In the genomic region with DNA sequence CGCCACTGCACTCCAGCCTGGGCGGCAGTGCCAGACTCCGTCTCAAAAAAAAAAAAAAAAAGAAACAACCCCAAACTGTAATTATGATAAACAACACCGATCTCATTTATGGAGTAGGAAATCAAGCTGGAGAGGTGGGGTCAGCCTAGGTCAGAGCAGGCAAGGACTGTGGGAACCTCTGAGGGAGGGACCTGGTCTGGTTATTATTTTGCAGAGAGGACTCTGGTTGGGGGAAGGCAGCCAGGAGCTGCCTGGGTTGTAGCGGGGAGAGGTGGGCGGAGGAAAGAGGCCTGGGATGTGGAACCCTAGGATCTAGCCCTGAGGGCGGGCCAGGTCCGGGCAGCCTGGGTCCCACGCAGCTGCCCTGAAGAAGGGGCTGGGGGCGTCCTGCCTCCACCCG, we compare ENCODE assay signal across 8 cellular contexts. TPM values are rescaled to one million over a fixed set of nuclear protein-coding genes. Genes with fewer than 3 reads are reported as not detected.
A peak's percentile ranks its signal among the peaks of the same experiment; 100 is the strongest.
DNase-seq lines count a peak whose midpoint lies in the region; ATAC-seq and TF ChIP-seq lines count a peak whose summit lies in the region.

No MANE protein-coding gene starts in this region.

- BruUV-seq in mammary epithelial cell (replicated peaks; lab: Mats Ljungman, UMichigan): no TSS peak

- H3K27ac ChIP-seq in mammary epithelial cell (ENCODE audit: insufficient read depth, low read depth, low read length): no peak overlapping the region
- peak overlapping the region; percentile 2 to 41 for H3K27ac ChIP-seq in lung (ENCODE audit: low read depth in 1 of 2, low read length in 1 of 2)

- CTCF ChIA-PET in mammary epithelial cell (lab: Charles Lee; ENCODE audit: low non-redundant PET): no interaction called here

- no peaks in the 10 kb centered on the region for H3K9me3 Mint-ChIP-seq in type B pancreatic cell

- H3K27me3 Mint-ChIP-seq in type B pancreatic cell: peaks cover 12% of the 10 kb centered on the region

- in situ Hi-C loops in mammary epithelial cell (cut with MboI; ENCODE audit: low sequenced_read_pairs in 2 of 2): no loop called here

- H3K79me2 ChIP-seq in mammary epithelial cell (ENCODE audit: insufficient read depth, low read length): no peaks in the 10 kb centered on the region

- dilution Hi-C loops in mammary epithelial cell (cut with HindIII; ENCODE audit: low sequenced_read_pairs): loop anchor here (5.0 kb wide), 4 partner anchors 37 to 97 kb away; partner anchors contain the start of gene RNF151

- no peaks in the 10 kb centered on the region for H3K27me3 ChIP-seq in mammary epithelial cell (ENCODE audit: insufficient read depth, low read length)
- H3K27me3 ChIP-seq in lung (ENCODE audit: control insufficient read depth, insufficient read depth): no peaks in the 10 kb centered on the region

- H3K9me3 ChIP-seq in mammary epithelial cell (replicated peaks; ENCODE audit: insufficient read depth, low read length) (no peaks in the 10 kb centered on the region), lung (ENCODE audit: control insufficient read depth in 2 of 2, insufficient read depth in 1 of 2, low read length in 1 of 2) (no peaks in the 10 kb centered on the region)

- ATAC-seq in GM18505 (IDR thresholded peaks at IDR 0.05; ENCODE audit: unreplicated experiment) (peak; percentile 8), lung (ENCODE audit: insufficient read depth, low FRiP score) (peak; percentile 30), GM21737 (IDR thresholded peaks at IDR 0.05; ENCODE audit: unreplicated experiment) (no peak)

- no peaks in the 10 kb centered on the region for H3K36me3 Mint-ChIP-seq in type B pancreatic cell

- H3K27ac Mint-ChIP-seq in type B pancreatic cell: peak overlapping the region; percentile 48

- no peak overlapping the region for H3K9ac ChIP-seq in mammary epithelial cell (ENCODE audit: insufficient read depth, low read length)

- H4K20me1 ChIP-seq in mammary epithelial cell (ENCODE audit: insufficient read depth, low read length): no peaks in the 10 kb centered on the region

- DNase-seq in AG08395 (ENCODE audit: low spot score) (peak; percentile 59), NCI-H2196 (lab: John Stamatoyannopoulos, UW; ENCODE audit: unreplicated experiment) (peak; percentile 53), mammary epithelial cell (no peak), lung (ENCODE audit: low spot score) (no peak), type B pancreatic cell (ENCODE audit: extremely low spot score, unreplicated experiment) (no peak), LoVo (ENCODE audit: low spot score) (no peak)

- H2AFZ ChIP-seq in mammary epithelial cell (ENCODE audit: low read depth, low read length): peak overlapping the region; percentile 92

- WGBS in mammary epithelial cell (ENCODE audit: low coverage, missing lambda C conversion rate): 40% methylated on average over 2 of the region's 11 CpGs
- WGBS in lung, 2 donors: 13 to 17% methylated on average over 11 of the region's 11 CpGs

- no peak for TF ChIP-seq POLR2A in GM18505 (IDR thresholded peaks at IDR 0.05; ENCODE audit: borderline replicate concordance, extremely low read depth, insufficient read depth, insufficient read length)

- peaks cover 6% of the 10 kb centered on the region for H3K4me1 ChIP-seq in mammary epithelial cell (ENCODE audit: insufficient read depth, low read length)
- H3K4me1 ChIP-seq in lung (ENCODE audit: control insufficient read depth in 2 of 2, insufficient read depth in 2 of 2, low read length in 2 of 2): no peaks in the 10 kb centered on the region

- H3K4me3 Mint-ChIP-seq in type B pancreatic cell: peak overlapping the region; percentile 81

- intact Hi-C loops in mammary epithelial cell (cut with micrococcal nuclease): loop anchor here (1.0 to 2.0 kb wide), 2 partner anchors 58 to 66 kb away; no protein-coding TSS in a partner anchor

- H3K4me1 Mint-ChIP-seq in type B pancreatic cell (ENCODE audit: unreplicated experiment): peaks cover 4% of the 10 kb centered on the region

- H3K4me2 ChIP-seq in mammary epithelial cell (ENCODE audit: insufficient read depth, low read depth, low read length): peak overlapping the region; percentile 85

- TF ChIP-seq CTCF in mammary epithelial cell (conservative IDR thresholded peaks at IDR 0.05 in 1 of 2, IDR thresholded peaks at IDR 0.05 in 1 of 2; ENCODE audit: extremely low read depth in 1 of 2, insufficient read depth in 1 of 2, low read depth in 1 of 2, low read length in 2 of 2): no peak
- no peak for TF ChIP-seq CTCF in lung (IDR thresholded peaks at IDR 0.05; ENCODE audit: control extremely low read depth, extremely low read depth)
- no peak for TF ChIP-seq CTCF in type B pancreatic cell (conservative IDR thresholded peaks at IDR 0.05)

- peak overlapping the region; percentile 10 to 64 (median 45) for H3K4me3 ChIP-seq in mammary epithelial cell (replicated peaks in 1 of 3; ENCODE audit: insufficient read depth in 1 of 3, low read depth in 2 of 3, low read length in 3 of 3)
- H3K4me3 ChIP-seq in lung: peak overlapping the region; percentile 47

- H3K36me3 ChIP-seq in mammary epithelial cell (ENCODE audit: insufficient read depth, low read length) (no peaks in the 10 kb centered on the region), lung (ENCODE audit: control insufficient read depth in 2 of 2, insufficient read depth in 2 of 2, low read length in 2 of 2) (no peaks in the 10 kb centered on the region)

RNA-seq across cellular contexts. Expression of gene HS3ST6, which starts 10.9 kb away (rescaled TPM):
- total RNA-seq in mammary epithelial cell: not detected
- polyA plus RNA-seq in mammary epithelial cell: not detected
- not detected for polyA minus RNA-seq in mammary epithelial cell
- 1 to 10 TPM in 1 of 2 donors, under 1 TPM in 1; 0.40 to 5.9 TPM for total RNA-seq in lung
- 1 to 10 TPM in 1 of 2 donors, under 1 TPM in 1; 0.71 to 2.1 TPM for polyA plus RNA-seq in lung
- total RNA-seq in type B pancreatic cell (ENCODE audit: low replicate concordance): 1.3 and 5.6 TPM in 2 replicates

RNA-seq across cellular contexts. Expression of gene MSRB1, which starts 13.9 kb away (rescaled TPM):
- total RNA-seq in mammary epithelial cell (10 to 100 TPM; 19.2 to 22.0 TPM), lung (10 to 100 TPM; 11.1 to 52.1 TPM), type B pancreatic cell (ENCODE audit: low replicate concordance) (34.8 and 37.7 TPM in 2 replicates)
- polyA plus RNA-seq in mammary epithelial cell (30.6 TPM), lung (100 to 1,000 TPM in 1 of 2 donors, 10 to 100 TPM in 1; 50.2 to 164 TPM)
- 6.2 TPM for polyA minus RNA-seq in mammary epithelial cell

RNA-seq across cellular contexts. Expression of gene RPL3L, which starts 25.4 kb away (rescaled TPM):
- total RNA-seq in mammary epithelial cell (under 1 TPM; 0.33 to 0.80 TPM), lung (not detected), type B pancreatic cell (ENCODE audit: low replicate concordance) (not detected in 2 replicates)
- polyA plus RNA-seq in mammary epithelial cell (0.09 TPM), lung (under 1 TPM; 0.01 to 0.04 TPM)
- not detected for polyA minus RNA-seq in mammary epithelial cell

RNA-seq across cellular contexts. Expression of gene NDUFB10, which starts 30.2 kb away (rescaled TPM):
- total RNA-seq in mammary epithelial cell (100 to 1,000 TPM in 1 of 2 donors, 10 to 100 TPM in 1; 62.5 to 146 TPM), lung (100 to 1,000 TPM; 107 to 124 TPM), type B pancreatic cell (ENCODE audit: low replicate concordance) (122 and 130 TPM in 2 replicates)
- polyA plus RNA-seq in mammary epithelial cell (192 TPM), lung (100 to 1,000 TPM; 139 to 187 TPM)
- 149 TPM for polyA minus RNA-seq in mammary epithelial cell

RNA-seq across cellular contexts. Expression of gene RPS2, which starts 35.5 kb away (rescaled TPM):
- total RNA-seq in mammary epithelial cell (1,000 to 10,000 TPM; 1,442 to 3,060 TPM), lung (1,000 to 10,000 TPM; 1,331 to 2,412 TPM), type B pancreatic cell (ENCODE audit: low replicate concordance) (3,017 and 3,035 TPM in 2 replicates)
- polyA plus RNA-seq in mammary epithelial cell (3,984 TPM), lung (1,000 to 10,000 TPM; 3,147 to 5,214 TPM)
- polyA minus RNA-seq in mammary epithelial cell: 3,102 TPM

Comparison
In these comparisons a context has a peak if more than half of its experiments do, and no peak if none do; other contexts are left out.
1. DNase-seq: peak in AG08395 (single experiment) and NCI-H2196 (single experiment); none in mammary epithelial cell (single experiment), lung (single experiment), type B pancreatic cell (single experiment) and LoVo (single experiment).